In genomic region chr2:240297553-240298315, GRCh38 we compare ENCODE assay signal across 17 cellular contexts.
A peak's percentile ranks its signal among the peaks of the same experiment; 100 is the strongest.
DNase-seq lines count a peak whose midpoint lies in the region; ATAC-seq and TF ChIP-seq lines count a peak whose summit lies in the region.
"Had no signal": no experiment of that assay in that cellular context is flagged by ENCODE, and none has a peak within 500 bp of the region (broad histone marks: within the 10 kb centered on the region; RNA-seq: fewer than 3 reads in every experiment).

No MANE protein-coding gene starts in this region.

- TF ChIP-seq CTCF in omental fat pad (IDR thresholded peaks at IDR 0.05) = no peak

- ATAC-seq in left cardiac atrium = no peak
- ATAC-seq in omental fat pad (ENCODE audit: low FRiP score) = no peak
- no peak for ATAC-seq in HG03439 (IDR thresholded peaks at IDR 0.05; ENCODE audit: unreplicated experiment)
- no peak for ATAC-seq in HG03354 (IDR thresholded peaks at IDR 0.05; ENCODE audit: poor library complexity, severe bottlenecking, unreplicated experiment)
- ATAC-seq in GM18907 (IDR thresholded peaks at IDR 0.05; ENCODE audit: unreplicated experiment) = no peak
- ATAC-seq: PC-3 had no signal

- peak; percentile 60 for DNase-seq in cardiac septum (ENCODE audit: low spot score)
- DNase-seq in left cardiac atrium = no peak
- peak; percentile 72 for DNase-seq in cerebellar cortex (ENCODE audit: low spot score)
- peak; percentile 16 for DNase-seq in omental fat pad (ENCODE audit: low spot score)
- DNase-seq: CD8-positive, alpha-beta memory T cell; HFFc6; Kasumi-1; MG63; NCI-H1048; NCI-H1436 treated with DMSO at 0.1 percent for 48 hours; NCI-H2029; NCI-H526; PC-3; SIG-M5 had no signal

- intact Hi-C loops in cardiac septum (cut with DNase I) = loop anchor here (2.0 kb wide), 2 partner anchors 65 to 139 kb away; no protein-coding TSS in a partner anchor
- intact Hi-C loops in left cardiac atrium (cut with DNase I) = no loop called here
